In genomic region chr15:42364529-42364928, GRCh38 we compare ENCODE assay signal across 14 cellular contexts. TPM values are rescaled to one million over a fixed set of nuclear protein-coding genes. Genes with fewer than 3 reads are reported as not detected.
DNase-seq lines count a peak whose midpoint lies in the region; ATAC-seq and TF ChIP-seq lines count a peak whose summit lies in the region.
"Had no signal": no experiment of that assay in that cellular context is flagged by ENCODE, and none has a peak within 500 bp of the region (broad histone marks: within the 10 kb centered on the region; RNA-seq: fewer than 3 reads in every experiment).

No MANE protein-coding gene starts in this region.

- DNase-seq in DMS153 treated with DMSO at 0.1 percent for 48 hours (lab: John Stamatoyannopoulos, UW; ENCODE audit: unreplicated experiment) (peak; percentile 33), NCI-H128 (lab: John Stamatoyannopoulos, UW; ENCODE audit: unreplicated experiment) (peak; percentile 1), astrocyte of the cerebellum (ENCODE audit: low read depth) (peak; percentile 9), myocyte (ENCODE audit: low read depth) (peak; percentile 24), SIG-M5 treated with dmso at 0.1 percent for 504 hours (lab: John Stamatoyannopoulos, UW; ENCODE audit: unreplicated experiment) (no peak), Calu3 (no peak)
- DNase-seq: activated CD8-positive, alpha-beta T cell treated with anti-CD3 and anti-CD28 coated beads, Interleukin-2, amount 10 ng/mL, durations not matched to agents 7 days and 5 days; activated gamma-delta T cell; CD4-positive, CD25-positive, alpha-beta regulatory T cell; NCI-H226; spleen had no signal

- no TSS peak for BruUV-seq in Calu3 (replicated peaks; lab: Mats Ljungman, UMichigan)

- in situ Hi-C loops in astrocyte of the cerebellum (cut with HindIII; ENCODE audit: low sequenced_read_pairs) = no loop called here

- no peak overlapping the region for H3K4me3 Mint-ChIP-seq in Calu3 (ENCODE audit: low read depth, unreplicated experiment)
- H3K4me3 Mint-ChIP-seq: activated CD8-positive, alpha-beta T cell treated with anti-CD3 and anti-CD28 coated beads, Interleukin-2, amount 10 ng/mL, durations not matched to agents 7 days and 5 days had no signal

- no peak overlapping the region for H3K4me3 ChIP-seq in astrocyte of the cerebellum (ENCODE audit: low read depth, low read length)
- H3K4me3 ChIP-seq: heart left ventricle, spleen had no signal

- TF ChIP-seq CTCF in astrocyte of the cerebellum (IDR thresholded peaks at IDR 0.05; ENCODE audit: low read depth, low read length, missing control alignments) (no peak), Calu3 (IDR thresholded peaks at IDR 0.05; ENCODE audit: unreplicated experiment) (no peak)

- H3K27me3 Mint-ChIP-seq in Calu3 (ENCODE audit: unreplicated experiment) = peaks cover 13% of the 10 kb centered on the region

- intact Hi-C loops in Calu3 (cut with micrococcal nuclease; ENCODE audit: unreplicated experiment) = no loop called here

- CTCF ChIA-PET in Calu3 (lab: Charles Lee) = no interaction called here

- no peaks in the 10 kb centered on the region for H3K36me3 Mint-ChIP-seq in Calu3 (ENCODE audit: insufficient read depth, unreplicated experiment)

- H3K9me3 Mint-ChIP-seq in Calu3 (ENCODE audit: low read depth, unreplicated experiment) = no peaks in the 10 kb centered on the region
- H3K9me3 Mint-ChIP-seq: CD4-positive, CD25-positive, alpha-beta regulatory T cell had no signal

- no peak for ATAC-seq in GM21723 (IDR thresholded peaks at IDR 0.05; ENCODE audit: unreplicated experiment)
- ATAC-seq: activated CD8-positive, alpha-beta T cell treated with anti-CD3 and anti-CD28 coated beads, Interleukin-2, amount 10 ng/mL, durations not matched to agents 7 days and 5 days; heart left ventricle; Right ventricle myocardium inferior had no signal

- H3K27ac Mint-ChIP-seq in Calu3 (ENCODE audit: unreplicated experiment) = no peak overlapping the region
- H3K27ac Mint-ChIP-seq: activated CD8-positive, alpha-beta T cell treated with anti-CD3 and anti-CD28 coated beads, Interleukin-2, amount 10 ng/mL, durations not matched to agents 7 days and 5 days had no signal

- H3K4me1 Mint-ChIP-seq in Calu3 (ENCODE audit: low read depth, unreplicated experiment) = no peaks in the 10 kb centered on the region
- H3K4me1 Mint-ChIP-seq: CD4-positive, CD25-positive, alpha-beta regulatory T cell had no signal

RNA-seq across cellular contexts. Expression of gene CAPN3, which starts 5.2 kb away (rescaled TPM):
- 8.2 and 12.3 TPM in 2 replicates for total RNA-seq in myocyte
- 5.1 TPM for polyA plus RNA-seq in myocyte (2012)
- total RNA-seq in Calu3 (2022) = 2.1 and 2.3 TPM in 2 replicates

Comparison
In these comparisons a context has a peak if more than half of its experiments do, and no peak if none do; other contexts are left out.
1. DNase-seq: peak in DMS153 treated with DMSO at 0.1 percent for 48 hours (single experiment), NCI-H128 (single experiment), astrocyte of the cerebellum (single experiment) and myocyte (single experiment); none in SIG-M5 treated with dmso at 0.1 percent for 504 hours (single experiment) and Calu3 (single experiment).